1 cellular context compared by ENCODE assay signal in genomic region chr5:113169720-113170119, GRCh38.
TF ChIP-seq lines count a peak whose summit lies in the region.

No MANE protein-coding gene starts in this region.

TF ChIP-seq in endothelial cell of umbilical vein, 7 proteins besides CTCF, POLR2A, EP300 and RAD21 (continued from another document):
- TF ChIP-seq EZH2 (IDR thresholded peaks at IDR 0.05; ENCODE audit: borderline replicate concordance, low read depth, low read length, severe bottlenecking): no peak
- TF ChIP-seq MYC (IDR thresholded peaks at IDR 0.05; ENCODE audit: low read depth, low read length): no peak
- TF ChIP-seq FOS (IDR thresholded peaks at IDR 0.05; ENCODE audit: borderline replicate concordance, insufficient read depth, low read length): no peak
